ENCODE assay signal across 1 cellular context in the genomic region with DNA sequence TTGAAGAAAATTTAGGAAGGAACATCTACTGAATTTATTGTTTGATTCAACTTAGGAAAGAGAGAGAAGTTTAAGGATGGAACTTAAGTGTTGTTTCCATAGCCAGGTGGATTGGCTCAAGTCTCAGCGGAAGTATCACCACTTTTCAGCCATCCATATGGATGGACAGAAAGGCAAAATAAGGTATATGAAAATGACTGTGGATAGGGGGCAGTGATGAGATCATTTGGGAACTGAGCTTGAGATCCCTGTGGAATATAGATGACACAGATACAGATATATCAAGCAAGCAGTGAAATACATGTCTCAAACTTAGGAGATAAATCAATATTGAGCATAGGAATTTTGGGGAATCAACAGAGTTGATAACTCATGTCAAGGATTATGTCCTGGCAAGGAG.
TF ChIP-seq lines count a peak whose summit lies in the region.

No MANE protein-coding gene starts in this region.

TF ChIP-seq in SK-N-SH treated with all-trans-retinoic acid at 6 μM for 48 hours, 23 proteins besides CTCF, POLR2A, EP300 and RAD21 (continued from another document):
- TF ChIP-seq, protein P1, sequence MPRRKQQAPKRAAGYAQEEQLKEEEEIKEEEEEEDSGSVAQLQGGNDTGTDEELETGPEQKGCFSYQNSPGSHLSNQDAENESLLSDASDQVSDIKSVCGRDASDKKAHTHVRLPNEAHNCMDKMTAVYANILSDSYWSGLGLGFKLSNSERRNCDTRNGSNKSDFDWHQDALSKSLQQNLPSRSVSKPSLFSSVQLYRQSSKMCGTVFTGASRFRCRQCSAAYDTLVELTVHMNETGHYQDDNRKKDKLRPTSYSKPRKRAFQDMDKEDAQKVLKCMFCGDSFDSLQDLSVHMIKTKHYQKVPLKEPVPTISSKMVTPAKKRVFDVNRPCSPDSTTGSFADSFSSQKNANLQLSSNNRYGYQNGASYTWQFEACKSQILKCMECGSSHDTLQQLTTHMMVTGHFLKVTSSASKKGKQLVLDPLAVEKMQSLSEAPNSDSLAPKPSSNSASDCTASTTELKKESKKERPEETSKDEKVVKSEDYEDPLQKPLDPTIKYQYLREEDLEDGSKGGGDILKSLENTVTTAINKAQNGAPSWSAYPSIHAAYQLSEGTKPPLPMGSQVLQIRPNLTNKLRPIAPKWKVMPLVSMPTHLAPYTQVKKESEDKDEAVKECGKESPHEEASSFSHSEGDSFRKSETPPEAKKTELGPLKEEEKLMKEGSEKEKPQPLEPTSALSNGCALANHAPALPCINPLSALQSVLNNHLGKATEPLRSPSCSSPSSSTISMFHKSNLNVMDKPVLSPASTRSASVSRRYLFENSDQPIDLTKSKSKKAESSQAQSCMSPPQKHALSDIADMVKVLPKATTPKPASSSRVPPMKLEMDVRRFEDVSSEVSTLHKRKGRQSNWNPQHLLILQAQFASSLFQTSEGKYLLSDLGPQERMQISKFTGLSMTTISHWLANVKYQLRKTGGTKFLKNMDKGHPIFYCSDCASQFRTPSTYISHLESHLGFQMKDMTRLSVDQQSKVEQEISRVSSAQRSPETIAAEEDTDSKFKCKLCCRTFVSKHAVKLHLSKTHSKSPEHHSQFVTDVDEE (CRISPR knock-in tag; IDR thresholded peaks at IDR 0.05) = no peak
- no peak for TF ChIP-seq TOX (CRISPR knock-in tag; IDR thresholded peaks at IDR 0.05; ENCODE audit: borderline replicate concordance)
- TF ChIP-seq ZFP30 (CRISPR knock-in tag; IDR thresholded peaks at IDR 0.05) = no peak
- TF ChIP-seq, protein P2, sequence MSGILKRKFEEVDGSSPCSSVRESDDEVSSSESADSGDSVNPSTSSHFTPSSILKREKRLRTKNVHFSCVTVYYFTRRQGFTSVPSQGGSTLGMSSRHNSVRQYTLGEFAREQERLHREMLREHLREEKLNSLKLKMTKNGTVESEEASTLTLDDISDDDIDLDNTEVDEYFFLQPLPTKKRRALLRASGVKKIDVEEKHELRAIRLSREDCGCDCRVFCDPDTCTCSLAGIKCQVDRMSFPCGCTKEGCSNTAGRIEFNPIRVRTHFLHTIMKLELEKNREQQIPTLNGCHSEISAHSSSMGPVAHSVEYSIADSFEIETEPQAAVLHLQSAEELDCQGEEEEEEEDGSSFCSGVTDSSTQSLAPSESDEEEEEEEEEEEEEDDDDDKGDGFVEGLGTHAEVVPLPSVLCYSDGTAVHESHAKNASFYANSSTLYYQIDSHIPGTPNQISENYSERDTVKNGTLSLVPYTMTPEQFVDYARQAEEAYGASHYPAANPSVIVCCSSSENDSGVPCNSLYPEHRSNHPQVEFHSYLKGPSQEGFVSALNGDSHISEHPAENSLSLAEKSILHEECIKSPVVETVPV (CRISPR knock-in tag; IDR thresholded peaks at IDR 0.05) = no peak
- TF ChIP-seq GLIS3 (CRISPR knock-in tag; IDR thresholded peaks at IDR 0.05) = no peak
- TF ChIP-seq RARB (CRISPR knock-in tag; IDR thresholded peaks at IDR 0.05) = no peak
